In the genomic region with DNA sequence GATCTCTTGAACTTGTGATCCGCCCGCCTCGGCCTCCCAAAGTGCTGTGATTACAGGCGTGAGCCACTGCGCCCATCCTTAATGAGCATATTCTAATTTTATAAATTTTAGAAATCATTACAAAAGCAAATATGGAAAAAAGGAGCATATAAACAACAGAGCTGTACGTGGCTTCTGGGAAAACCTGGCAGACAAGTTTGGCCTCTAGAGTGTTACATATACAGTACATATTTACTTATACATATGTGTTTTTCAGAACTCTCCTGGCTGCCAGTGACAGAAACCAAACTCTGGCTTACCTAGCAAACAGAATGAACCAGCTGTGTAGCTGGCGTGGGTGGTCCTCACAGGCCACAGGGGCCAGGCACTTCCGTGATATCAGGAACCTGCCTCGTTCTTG, we compare ENCODE assay signal across 24 cellular contexts.
"Had no signal": no experiment of that assay in that cellular context is flagged by ENCODE, and none has a peak within 500 bp of the region (broad histone marks: within the 10 kb centered on the region; RNA-seq: fewer than 3 reads in every experiment).

No MANE protein-coding gene starts in this region.

- H3K4me3 ChIP-seq: adrenal gland, ascending aorta, colonic mucosa, lower lobe of right lung, neural progenitor cell, spleen, upper lobe of right lung had no signal

- H3K9ac ChIP-seq: neural progenitor cell had no signal

- H3K9me3 ChIP-seq: adrenal gland, ascending aorta, colonic mucosa, lower lobe of right lung, spleen, upper lobe of right lung had no signal

- H3K27me3 Mint-ChIP-seq: activated T-cell treated with anti-CD3 and anti-CD28 coated beads, Interleukin-2, amount 50 U/mL, for 24 hours; activated T-helper 17 cell treated with anti-CD3 and anti-CD28 coated beads, Interleukin-2, amount 50 U/mL, for 72 hours; central memory CD8-positive, alpha-beta T cell; naive thymus-derived CD8-positive, alpha-beta T cell had no signal

- DNase-seq: activated CD4-positive, alpha-beta T cell treated with anti-CD3 and anti-CD28 coated beads for 1 hour; activated CD8-positive, alpha-beta memory T cell treated with anti-CD3 and anti-CD28 coated beads for 24 hours; activated CD8-positive, alpha-beta memory T cell treated with anti-CD3 and anti-CD28 coated beads, Interleukin-2, amount 50 U/mL, for 4 hours; activated T-cell treated with anti-CD3 and anti-CD28 coated beads, Interleukin-2, amount 50 U/mL, for 24 hours; brain microvascular endothelial cell; colonic mucosa; foreskin keratinocyte; kidney; lower lobe of right lung; naive thymus-derived CD8-positive, alpha-beta T cell; retina; spleen; stimulated activated CD4-positive, alpha-beta T cell treated with anti-CD3 and anti-CD28 coated beads, Interleukin-4, amount 100 ng/mL, for 1 hour; stimulated activated naive CD4-positive, alpha-beta T cell; T-helper 1 cell had no signal

- H3K36me3 Mint-ChIP-seq: activated naive CD4-positive, alpha-beta T cell treated with anti-CD3 and anti-CD28 coated beads, Interleukin-2, amount 50 U/mL, for 72 hours; naive thymus-derived CD8-positive, alpha-beta T cell; neural progenitor cell had no signal

- H2AFZ ChIP-seq: neural progenitor cell had no signal

- H3K4me1 ChIP-seq: adrenal gland, ascending aorta, colonic mucosa, foreskin keratinocyte, lower lobe of right lung, neural progenitor cell, upper lobe of right lung had no signal

- H3K4me1 Mint-ChIP-seq: activated T-helper 17 cell treated with anti-CD3 and anti-CD28 coated beads, Interleukin-2, amount 50 U/mL, for 72 hours; central memory CD8-positive, alpha-beta T cell; endodermal cell; neural progenitor cell had no signal

- H3K9me3 Mint-ChIP-seq: activated naive CD4-positive, alpha-beta T cell treated with anti-CD3 and anti-CD28 coated beads, Interleukin-2, amount 50 U/mL, for 72 hours; activated T-cell treated with anti-CD3 and anti-CD28 coated beads, Interleukin-2, amount 50 U/mL, for 24 hours; activated T-helper 17 cell treated with anti-CD3 and anti-CD28 coated beads, Interleukin-2, amount 50 U/mL, for 72 hours; central memory CD8-positive, alpha-beta T cell; endodermal cell; naive thymus-derived CD8-positive, alpha-beta T cell; neural progenitor cell had no signal

- H3K4me2 ChIP-seq: neural progenitor cell had no signal

- H3K4me3 Mint-ChIP-seq: activated T-cell treated with anti-CD3 and anti-CD28 coated beads, Interleukin-2, amount 50 U/mL, for 24 hours; activated T-helper 17 cell treated with anti-CD3 and anti-CD28 coated beads, Interleukin-2, amount 50 U/mL, for 72 hours; central memory CD8-positive, alpha-beta T cell; endodermal cell; naive thymus-derived CD8-positive, alpha-beta T cell; neural progenitor cell had no signal

- H3K27ac ChIP-seq: adrenal gland, ascending aorta, brain microvascular endothelial cell, colonic mucosa, epithelial cell of prostate, foreskin keratinocyte, lower lobe of right lung, neural progenitor cell, spleen, upper lobe of right lung had no signal

- H3K27ac Mint-ChIP-seq: activated naive CD4-positive, alpha-beta T cell treated with anti-CD3 and anti-CD28 coated beads, Interleukin-2, amount 50 U/mL, for 72 hours; activated T-cell treated with anti-CD3 and anti-CD28 coated beads, Interleukin-2, amount 50 U/mL, for 24 hours; activated T-helper 17 cell treated with anti-CD3 and anti-CD28 coated beads, Interleukin-2, amount 50 U/mL, for 72 hours; endodermal cell; naive thymus-derived CD8-positive, alpha-beta T cell; neural progenitor cell had no signal

- H3K27me3 ChIP-seq: adrenal gland, ascending aorta, brain microvascular endothelial cell, colonic mucosa, foreskin keratinocyte, neural progenitor cell, spleen, upper lobe of right lung had no signal

- H3K36me3 ChIP-seq: adrenal gland, brain microvascular endothelial cell, colonic mucosa, lower lobe of right lung, neural progenitor cell, spleen, upper lobe of right lung had no signal

- ATAC-seq: activated naive CD4-positive, alpha-beta T cell treated with anti-CD3 and anti-CD28 coated beads, Interleukin-2, amount 50 U/mL, for 72 hours; activated T-helper 17 cell treated with anti-CD3 and anti-CD28 coated beads, Interleukin-2, amount 50 U/mL, for 72 hours; foreskin keratinocyte; naive thymus-derived CD8-positive, alpha-beta T cell had no signal
